ENCODE assay signal across 15 cellular contexts in genomic region chr20:54340667-54341081, GRCh38.
DNase-seq lines count a peak whose midpoint lies in the region; ATAC-seq, FAIRE-seq and TF ChIP-seq lines count a peak whose summit lies in the region.
"Had no signal": no experiment of that assay in that cellular context is flagged by ENCODE, and none has a peak within 500 bp of the region (broad histone marks: within the 10 kb centered on the region; RNA-seq: fewer than 3 reads in every experiment).

No MANE protein-coding gene starts in this region.

- H3K4me3 ChIP-seq in AG04450 (ENCODE audit: low read depth, low read length): no peak overlapping the region
- no peak overlapping the region for H3K4me3 ChIP-seq in bronchial epithelial cell (ENCODE audit: low read depth, low read length)
- H3K4me3 ChIP-seq: BLaER1, gastrocnemius medialis had no signal

- no peak overlapping the region for H3K4me3 Mint-ChIP-seq in progenitor cell of endocrine pancreas (ENCODE audit: low read depth)
- H3K4me3 Mint-ChIP-seq: stimulated activated memory B cell treated with anti-CD40 and anti-IgM and Interleukin-4, amounts not matched to agents 10 μg/mL and 1 μg/mL and 100 μg/mL, for 72 hours had no signal

- no peaks in the 10 kb centered on the region for H3K36me3 Mint-ChIP-seq in progenitor cell of endocrine pancreas (ENCODE audit: insufficient read depth)
- H3K36me3 Mint-ChIP-seq: stimulated activated memory B cell treated with anti-CD40 and anti-IgM and Interleukin-4, amounts not matched to agents 10 μg/mL and 1 μg/mL and 100 μg/mL, for 72 hours had no signal

- POLR2A ChIA-PET in AG04450 (lab: Yijun Ruan, JAX): interaction anchor here (1.1 kb wide), 1 partner anchor 77 kb away, joined by 5 read pairs; no protein-coding TSS in a partner anchor

- H3K4me1 Mint-ChIP-seq in progenitor cell of endocrine pancreas (ENCODE audit: low read depth): peaks cover 8% of the 10 kb centered on the region
- H3K4me1 Mint-ChIP-seq: stimulated activated memory B cell treated with anti-CD40 and anti-IgM and Interleukin-4, amounts not matched to agents 10 μg/mL and 1 μg/mL and 100 μg/mL, for 72 hours had no signal

- CTCF ChIA-PET in AG04450 (lab: Charles Lee): no interaction called here

- H3K27me3 ChIP-seq in AG04450 (ENCODE audit: control insufficient read depth, insufficient read depth, low read length): no peaks in the 10 kb centered on the region
- H3K27me3 ChIP-seq in bronchial epithelial cell (ENCODE audit: control insufficient read depth, insufficient read depth, low read length): no peaks in the 10 kb centered on the region
- H3K27me3 ChIP-seq: BLaER1, gastrocnemius medialis had no signal

- no peaks in the 10 kb centered on the region for H3K36me3 ChIP-seq in bronchial epithelial cell (ENCODE audit: control insufficient read depth, insufficient read depth, low read length)
- H3K36me3 ChIP-seq: BLaER1, gastrocnemius medialis had no signal

- DNase-seq in AG04450 (ENCODE audit: low read depth, low spot score): peak; percentile 24
- peak; percentile 77 for DNase-seq in M059J (ENCODE audit: low read depth)
- DNase-seq in bronchial epithelial cell (ENCODE audit: low read depth): peak; percentile 43
- DNase-seq in lung microvascular endothelial cell (ENCODE audit: low read depth in 2 of 2): peak; percentile 59 to 91
- no peak for DNase-seq in progenitor cell of endocrine pancreas (ENCODE audit: low spot score, unreplicated experiment)
- no peak for DNase-seq in COLO668 (lab: John Stamatoyannopoulos, UW; ENCODE audit: unreplicated experiment)
- DNase-seq in NCI-H82 treated with DMSO at 0.1 percent for 48 hours (lab: John Stamatoyannopoulos, UW; ENCODE audit: unreplicated experiment): no peak
- DNase-seq: gastrocnemius medialis; left cardiac atrium; NCI-H2107; stimulated activated CD4-positive, alpha-beta T cell treated with anti-CD3 and anti-CD28 coated beads, Interleukin-1b, Interleukin-23, amount 100 ng/mL, for 48 hours had no signal

- no peak overlapping the region for H3K27ac ChIP-seq in AG04450 (ENCODE audit: low read depth, low read length)
- H3K27ac ChIP-seq: BLaER1, gastrocnemius medialis, KMS-11 had no signal

- no peaks in the 10 kb centered on the region for H3K27me3 Mint-ChIP-seq in progenitor cell of endocrine pancreas

- H3K9me3 ChIP-seq in AG04450 (ENCODE audit: control insufficient read depth, insufficient read depth, low read length): no peaks in the 10 kb centered on the region
- H3K9me3 ChIP-seq: BLaER1, gastrocnemius medialis had no signal

- TF ChIP-seq CTCF in AG04450 (IDR thresholded peaks at IDR 0.05; ENCODE audit: low read depth, low read length) (no peak), bronchial epithelial cell (IDR thresholded peaks at IDR 0.05; ENCODE audit: insufficient read depth, low read length, severe bottlenecking) (no peak), progenitor cell of endocrine pancreas (IDR thresholded peaks at IDR 0.05; ENCODE audit: unreplicated experiment) (no peak)

- peaks cover 3% of the 10 kb centered on the region for H3K9me3 Mint-ChIP-seq in progenitor cell of endocrine pancreas (ENCODE audit: low read depth)

- no peak for ATAC-seq in GM21360 (IDR thresholded peaks at IDR 0.05; ENCODE audit: unreplicated experiment)
- ATAC-seq: gastrocnemius medialis; stimulated activated memory B cell treated with anti-CD40 and anti-IgM and Interleukin-4, amounts not matched to agents 10 μg/mL and 1 μg/mL and 100 μg/mL, for 72 hours had no signal

- no peak for FAIRE-seq in bronchial epithelial cell (lab: Jason Lieb, UNC)

- H3K27ac Mint-ChIP-seq in progenitor cell of endocrine pancreas: no peak overlapping the region
- H3K27ac Mint-ChIP-seq: stimulated activated memory B cell treated with anti-CD40 and anti-IgM and Interleukin-4, amounts not matched to agents 10 μg/mL and 1 μg/mL and 100 μg/mL, for 72 hours had no signal

Comparison
In these comparisons a context has a peak if more than half of its experiments do, and no peak if none do; other contexts are left out.
1. DNase-seq: peak in AG04450 (single experiment), M059J (single experiment), bronchial epithelial cell (single experiment) and lung microvascular endothelial cell (2 of 2); none in progenitor cell of endocrine pancreas (single experiment), COLO668 (single experiment) and NCI-H82 treated with DMSO at 0.1 percent for 48 hours (single experiment).